13 cellular contexts compared by ENCODE assay signal in genomic region chr1:170145691-170146676, GRCh38. TPM values are rescaled to one million over a fixed set of nuclear protein-coding genes. Genes with fewer than 3 reads are reported as not detected.
DNase-seq lines count a peak whose midpoint lies in the region; ATAC-seq and TF ChIP-seq lines count a peak whose summit lies in the region.
"Had no signal": no experiment of that assay in that cellular context is flagged by ENCODE, and none has a peak within 500 bp of the region (broad histone marks: within the 10 kb centered on the region; RNA-seq: fewer than 3 reads in every experiment).

Gene NTMT2 (plus strand): TSS chr1:170145959. CDS start chr1:170146108, 149 bp downstream.

- H3K27ac Mint-ChIP-seq in WTC11: no peak within 1 kb of the TSS
- no peak within 1 kb of the TSS for H3K27ac Mint-ChIP-seq in activated T-helper 1 cell treated with anti-CD3 and anti-CD28 coated beads, Interleukin-12 subunit alpha, Interleukin-12 subunit beta, Interleukin-2, Interleukin-4 antibody, amounts not matched to agents 30 ng/mL and 10 ng/mL and 1 ng/mL, durations not matched to agents 14 hours and 24 hours and 36 hours
- H3K27ac Mint-ChIP-seq: activated B cell treated with CpG ODN at 0.5 μM for 24 hours had no signal

- WGBS in iPS DF 6.9 (ENCODE audit: insufficient coverage, insufficient read length): no CpG with 5 or more reads among the region's 8 CpGs

- ATAC-seq in WTC11 (peak; percentile 95), GM21526 (IDR thresholded peaks at IDR 0.05; ENCODE audit: low FRiP score, unreplicated experiment) (no peak)

- no peaks in the 10 kb centered on the region for H3K9me3 ChIP-seq in iPS DF 6.9 (ENCODE audit: control insufficient read depth, insufficient read depth, low read length)

- no peaks in the 10 kb centered on the region for H3K4me1 ChIP-seq in iPS DF 6.9 (ENCODE audit: control insufficient read depth, insufficient read depth, low read length)

- CTCF ChIA-PET in WTC11 (lab: Charles Lee): interaction anchor here (1.0 to 1.5 kb wide), 2 partner anchors 71 to 150 kb away, joined by 3 to 5 read pairs; partner anchors contain the start of gene KIFAP3

- H3K4me1 Mint-ChIP-seq in WTC11: peaks cover 30% of the 10 kb centered on the region
- no peaks in the 10 kb centered on the region for H3K4me1 Mint-ChIP-seq in activated T-helper 1 cell treated with anti-CD3 and anti-CD28 coated beads, Interleukin-12 subunit alpha, Interleukin-12 subunit beta, Interleukin-2, Interleukin-4 antibody, amounts not matched to agents 30 ng/mL and 10 ng/mL and 1 ng/mL, durations not matched to agents 14 hours and 24 hours and 36 hours (ENCODE audit: low read depth)
- H3K4me1 Mint-ChIP-seq: activated B cell treated with CpG ODN at 0.5 μM for 24 hours had no signal

- peak; percentile 61 for DNase-seq in Daoy (ENCODE audit: low read depth)
- DNase-seq in NCI-H1105 (lab: John Stamatoyannopoulos, UW): peak; percentile 46
- peak; percentile 63 for DNase-seq in WTC11 (ENCODE audit: low spot score)
- DNase-seq in iPS DF 6.9 (ENCODE audit: low read depth, low spot score): peak; percentile 75
- no peak for DNase-seq in midbrain (lab: John Stamatoyannopoulos, UW)
- no peak for DNase-seq in activated T-helper 1 cell treated with anti-CD3 and anti-CD28 coated beads, Interleukin-12 subunit alpha, Interleukin-12 subunit beta, Interleukin-2, Interleukin-4 antibody, amounts not matched to agents 30 ng/mL and 10 ng/mL and 1 ng/mL, durations not matched to agents 14 hours and 24 hours and 36 hours (ENCODE audit: low spot score)
- no peak for DNase-seq in occipital lobe (lab: John Stamatoyannopoulos, UW)
- DNase-seq: activated B cell treated with CpG ODN at 0.5 μM for 24 hours; stimulated activated CD4-positive, alpha-beta T cell treated with anti-CD3 and anti-CD28 coated beads, Interleukin-15, amount 100 ng/mL, for 24 hours; substantia nigra had no signal

- peaks cover 64% of the 10 kb centered on the region for H3K27me3 Mint-ChIP-seq in WTC11 (ENCODE audit: low read depth)
- H3K27me3 Mint-ChIP-seq in activated T-helper 1 cell treated with anti-CD3 and anti-CD28 coated beads, Interleukin-12 subunit alpha, Interleukin-12 subunit beta, Interleukin-2, Interleukin-4 antibody, amounts not matched to agents 30 ng/mL and 10 ng/mL and 1 ng/mL, durations not matched to agents 14 hours and 24 hours and 36 hours (ENCODE audit: insufficient read depth): peaks cover 5% of the 10 kb centered on the region

- no peaks in the 10 kb centered on the region for H3K27me3 ChIP-seq in iPS DF 6.9 (ENCODE audit: control insufficient read depth, insufficient read depth, low read length)
- H3K27me3 ChIP-seq: BLaER1 treated with 17β-estradiol and CSF1 and Interleukin-3, amounts not matched to agents 10 nM and 100 nM had no signal

- intact Hi-C loops in activated T-helper 1 cell treated with anti-CD3 and anti-CD28 coated beads, Interleukin-12 subunit alpha, Interleukin-12 subunit beta, Interleukin-2, Interleukin-4 antibody, amounts not matched to agents 30 ng/mL and 10 ng/mL and 1 ng/mL, durations not matched to agents 14 hours and 24 hours and 36 hours (cut with micrococcal nuclease): no loop called here

- no peaks in the 10 kb centered on the region for H3K36me3 ChIP-seq in iPS DF 6.9 (ENCODE audit: control insufficient read depth, insufficient read depth, low read length)
- H3K36me3 ChIP-seq: BLaER1 treated with 17β-estradiol and CSF1 and Interleukin-3, amounts not matched to agents 10 nM and 100 nM had no signal

- no peak within 1 kb of the TSS for H3K27ac ChIP-seq in iPS DF 6.9 (ENCODE audit: low read length)
- H3K27ac ChIP-seq: BLaER1 treated with 17β-estradiol and CSF1 and Interleukin-3, amounts not matched to agents 10 nM and 100 nM had no signal

- H3K4me3 ChIP-seq in iPS DF 6.9 (ENCODE audit: low read length): no peak within 1 kb of the TSS
- H3K4me3 ChIP-seq: BLaER1 treated with 17β-estradiol and CSF1 and Interleukin-3, amounts not matched to agents 10 nM and 100 nM had no signal

- peaks cover 8% of the 10 kb centered on the region; the same call in 1 of the 2 replicates for H3K36me3 Mint-ChIP-seq in WTC11
- H3K36me3 Mint-ChIP-seq in activated T-helper 1 cell treated with anti-CD3 and anti-CD28 coated beads, Interleukin-12 subunit alpha, Interleukin-12 subunit beta, Interleukin-2, Interleukin-4 antibody, amounts not matched to agents 30 ng/mL and 10 ng/mL and 1 ng/mL, durations not matched to agents 14 hours and 24 hours and 36 hours (ENCODE audit: low read depth): no peaks in the 10 kb centered on the region

- POLR2A ChIA-PET in WTC11 (lab: Charles Lee): no interaction called here

- peaks cover 9% of the 10 kb centered on the region for H3K9me3 Mint-ChIP-seq in WTC11
- no peaks in the 10 kb centered on the region for H3K9me3 Mint-ChIP-seq in activated T-helper 1 cell treated with anti-CD3 and anti-CD28 coated beads, Interleukin-12 subunit alpha, Interleukin-12 subunit beta, Interleukin-2, Interleukin-4 antibody, amounts not matched to agents 30 ng/mL and 10 ng/mL and 1 ng/mL, durations not matched to agents 14 hours and 24 hours and 36 hours

- TF ChIP-seq CTCF in WTC11 (IDR thresholded peaks at IDR 0.05): no peak

- H3K4me3 Mint-ChIP-seq in WTC11: peak within 1 kb of the TSS; percentile 18
- no peak within 1 kb of the TSS for H3K4me3 Mint-ChIP-seq in activated T-helper 1 cell treated with anti-CD3 and anti-CD28 coated beads, Interleukin-12 subunit alpha, Interleukin-12 subunit beta, Interleukin-2, Interleukin-4 antibody, amounts not matched to agents 30 ng/mL and 10 ng/mL and 1 ng/mL, durations not matched to agents 14 hours and 24 hours and 36 hours
- H3K4me3 Mint-ChIP-seq: activated B cell treated with CpG ODN at 0.5 μM for 24 hours had no signal

TF ChIP-seq in WTC11, 78 proteins besides CTCF, POLR2A, EP300 and RAD21 (continues in another document):
- TF ChIP-seq ZNF232 (CRISPR knock-in tag; IDR thresholded peaks at IDR 0.05) (0 out of 2 replicates have a peak, but pooled peaks have one; percentile 34), SP1 (CRISPR knock-in tag; conservative IDR thresholded peaks at IDR 0.05) (peak; percentile 28; the same call in 1 of the 2 replicates), FOXK1 (CRISPR knock-in tag; IDR thresholded peaks at IDR 0.05) (peak; percentile 45; the same call in 1 of the 2 replicates), HMGA2 (CRISPR knock-in tag; IDR thresholded peaks at IDR 0.05) (0 out of 2 replicates have a peak, but pooled peaks have one; percentile 18), E2F1 (CRISPR knock-in tag; IDR thresholded peaks at IDR 0.05) (no peak), ETV6 (CRISPR knock-in tag; IDR thresholded peaks at IDR 0.05) (peak; percentile 70; the same call in 1 of the 2 replicates), MAX (CRISPR knock-in tag; IDR thresholded peaks at IDR 0.05) (peak; percentile 46; the same call in 1 of the 2 replicates), ZNF671 (CRISPR knock-in tag; IDR thresholded peaks at IDR 0.05) (no peak), ZNF423 (CRISPR knock-in tag; IDR thresholded peaks at IDR 0.05) (peak; percentile 84), AR (CRISPR knock-in tag; IDR thresholded peaks at IDR 0.05) (no peak), IRF1 (CRISPR knock-in tag; IDR thresholded peaks at IDR 0.05) (no peak), KAT7 (CRISPR knock-in tag; IDR thresholded peaks at IDR 0.05; ENCODE audit: borderline replicate concordance) (no peak)

RNA-seq across cellular contexts. Expression of gene NTMT2, which starts in this region (rescaled TPM):
- total RNA-seq in Daoy (2014; rRNA removed; shearing (Covaris generic)): not detected in 2 replicates
- total RNA-seq in WTC11 (2021) (0.24 to 0.44 TPM (median 0.44 TPM) in 3 replicates), occipital lobe (not detected)
- not detected in 2 replicates for total RNA-seq in activated T-helper 1 cell treated with anti-CD3 and anti-CD28 coated beads, Interleukin-12 subunit alpha, Interleukin-12 subunit beta, Interleukin-2, Interleukin-4 antibody, amounts not matched to agents 30 ng/mL and 10 ng/mL and 1 ng/mL, durations not matched to agents 14 hours and 24 hours and 36 hours
- total RNA-seq: activated B cell treated with CpG ODN at 0.5 μM for 24 hours, lung microvascular endothelial cell had no signal

Comparison
In these comparisons a context has a peak if more than half of its experiments do, and no peak if none do; other contexts are left out.
1. Peak in DNase-seq in Daoy; RNA of the gene not detected or under 1 TPM.
2. Peak in DNase-seq and ATAC-seq in WTC11; RNA of the gene not detected or under 1 TPM.
3. DNase-seq: peak in NCI-H1105 (single experiment) and iPS DF 6.9 (single experiment); none in midbrain (single experiment), activated T-helper 1 cell treated with anti-CD3 and anti-CD28 coated beads, Interleukin-12 subunit alpha, Interleukin-12 subunit beta, Interleukin-2, Interleukin-4 antibody, amounts not matched to agents 30 ng/mL and 10 ng/mL and 1 ng/mL, durations not matched to agents 14 hours and 24 hours and 36 hours (single experiment) and occipital lobe (single experiment).